20 cellular contexts compared by ENCODE assay signal in the genomic region with DNA sequence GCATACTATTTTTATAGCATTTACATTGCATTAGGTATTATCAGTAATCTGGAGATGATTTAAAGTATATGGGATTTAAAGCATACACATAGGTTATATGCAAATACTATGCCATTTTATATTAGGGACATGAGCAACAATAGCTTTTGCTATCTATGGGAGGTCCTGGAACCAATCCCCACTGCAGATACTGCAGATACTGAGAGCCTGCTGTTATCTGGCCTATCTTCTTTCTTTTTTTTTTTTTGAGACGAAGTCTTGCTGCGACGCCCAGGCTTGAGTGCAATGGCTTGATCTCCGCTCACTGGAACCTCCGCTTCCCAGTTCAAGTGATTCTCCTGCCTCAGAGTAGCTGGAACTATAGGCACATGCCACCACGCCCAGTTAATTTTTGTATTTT. TPM values are rescaled to one million over a fixed set of nuclear protein-coding genes. Genes with fewer than 3 reads are reported as not detected.
A peak's percentile ranks its signal among the peaks of the same experiment; 100 is the strongest.
DNase-seq lines count a peak whose midpoint lies in the region; ATAC-seq and TF ChIP-seq lines count a peak whose summit lies in the region.
"Had no signal": no experiment of that assay in that cellular context is flagged by ENCODE, and none has a peak within 500 bp of the region (broad histone marks: within the 10 kb centered on the region; RNA-seq: fewer than 3 reads in every experiment).

No MANE protein-coding gene starts in this region.

- no peaks in the 10 kb centered on the region for H3K27me3 ChIP-seq in MM.1S (replicated peaks; ENCODE audit: insufficient read depth, low read length)

- H3K4me1 ChIP-seq in MM.1S (ENCODE audit: low read length): peaks cover 28% of the 10 kb centered on the region

- DNase-seq in activated naive CD8-positive, alpha-beta T cell treated with anti-CD3 and anti-CD28 coated beads for 36 hours: no peak
- no peak for DNase-seq in activated naive CD8-positive, alpha-beta T cell treated with anti-CD3 and anti-CD28 coated beads, Interleukin-2, amount 50 U/mL, for 24 hours
- no peak for DNase-seq in MM.1S
- no peak for DNase-seq in immature natural killer cell
- DNase-seq in NCI-H1048 (lab: John Stamatoyannopoulos, UW): no peak
- no peak for DNase-seq in NCI-H748 treated with DMSO at 0.1 percent for 48 hours (lab: John Stamatoyannopoulos, UW)
- DNase-seq: DMS79, GM23248, H9, HFFc6, Kasumi-1, NCI-H1436, NCI-H187 treated with DMSO at 0.1 percent for 48 hours, NCI-H510A, SIG-M5, SK-N-SH had no signal

- no peaks in the 10 kb centered on the region for H3K9me3 ChIP-seq in MM.1S (replicated peaks; ENCODE audit: insufficient read depth, low read length)
- H3K9me3 ChIP-seq: SK-N-SH had no signal

- H3K9me3 Mint-ChIP-seq in activated naive CD8-positive, alpha-beta T cell treated with anti-CD3 and anti-CD28 coated beads for 36 hours: no peaks in the 10 kb centered on the region
- no peaks in the 10 kb centered on the region for H3K9me3 Mint-ChIP-seq in activated naive CD8-positive, alpha-beta T cell treated with anti-CD3 and anti-CD28 coated beads, Interleukin-2, amount 50 U/mL, for 24 hours
- H3K9me3 Mint-ChIP-seq in immature natural killer cell: no peaks in the 10 kb centered on the region
- H3K9me3 Mint-ChIP-seq: H9, HFFc6 had no signal

- no peak overlapping the region for H3K4me3 Mint-ChIP-seq in activated naive CD8-positive, alpha-beta T cell treated with anti-CD3 and anti-CD28 coated beads for 36 hours
- no peak overlapping the region for H3K4me3 Mint-ChIP-seq in activated naive CD8-positive, alpha-beta T cell treated with anti-CD3 and anti-CD28 coated beads, Interleukin-2, amount 50 U/mL, for 24 hours
- no peak overlapping the region for H3K4me3 Mint-ChIP-seq in immature natural killer cell
- H3K4me3 Mint-ChIP-seq: H9, HFFc6 had no signal

- H3K4me3 ChIP-seq in MM.1S (ENCODE audit: low read length): no peak overlapping the region
- H3K4me3 ChIP-seq: GM23248 had no signal

- peaks cover 15% of the 10 kb centered on the region for H3F3A ChIP-seq in MM.1S (ENCODE audit: insufficient read depth, low read length)

- H4K20me1 ChIP-seq in MM.1S (ENCODE audit: insufficient read depth, low read length): peaks cover 4% of the 10 kb centered on the region; the same call in 1 of the 2 replicates

- no peak for ATAC-seq in activated naive CD8-positive, alpha-beta T cell treated with anti-CD3 and anti-CD28 coated beads, Interleukin-2, amount 50 U/mL, for 24 hours
- no peak for ATAC-seq in GM19324 (IDR thresholded peaks at IDR 0.05; ENCODE audit: low FRiP score, unreplicated experiment)
- ATAC-seq: Panc1 had no signal

- TF ChIP-seq CTCF in MM.1S (IDR thresholded peaks at IDR 0.05; ENCODE audit: low read length): no peak

- H3K79me2 ChIP-seq in MM.1S (ENCODE audit: low read length): no peaks in the 10 kb centered on the region

- no peak overlapping the region for H2AFZ ChIP-seq in MM.1S (ENCODE audit: low read length)
- H2AFZ ChIP-seq: GM23248 had no signal

- no peak overlapping the region for H3K9ac ChIP-seq in MM.1S (ENCODE audit: low read length)
- H3K9ac ChIP-seq: GM23248, SK-N-SH had no signal

- H3K27ac Mint-ChIP-seq in activated naive CD8-positive, alpha-beta T cell treated with anti-CD3 and anti-CD28 coated beads for 36 hours: peak overlapping the region; percentile 15
- no peak overlapping the region for H3K27ac Mint-ChIP-seq in activated naive CD8-positive, alpha-beta T cell treated with anti-CD3 and anti-CD28 coated beads, Interleukin-2, amount 50 U/mL, for 24 hours
- H3K27ac Mint-ChIP-seq in immature natural killer cell: peak overlapping the region in 4 of 6 donors; percentile 63 to 82 (median 72)
- H3K27ac Mint-ChIP-seq: H9, HFFc6 had no signal

- peak overlapping the region; percentile 33; the same call in 1 of the 2 replicates for H3K4me2 ChIP-seq in MM.1S (ENCODE audit: low read depth, low read length)
- H3K4me2 ChIP-seq: SK-N-SH had no signal

- peaks cover 18% of the 10 kb centered on the region for H3K4me1 Mint-ChIP-seq in activated naive CD8-positive, alpha-beta T cell treated with anti-CD3 and anti-CD28 coated beads for 36 hours
- peaks cover 21% of the 10 kb centered on the region for H3K4me1 Mint-ChIP-seq in activated naive CD8-positive, alpha-beta T cell treated with anti-CD3 and anti-CD28 coated beads, Interleukin-2, amount 50 U/mL, for 24 hours
- H3K4me1 Mint-ChIP-seq in immature natural killer cell: peaks cover 10 to 18% of the 10 kb centered on the region in 2 donors
- H3K4me1 Mint-ChIP-seq: H9 had no signal

- H3K9me2 ChIP-seq in MM.1S (replicated peaks; ENCODE audit: insufficient read depth, low read length): no peaks in the 10 kb centered on the region
- H3K9me2 ChIP-seq: SK-N-SH had no signal

- H3K36me3 Mint-ChIP-seq in activated naive CD8-positive, alpha-beta T cell treated with anti-CD3 and anti-CD28 coated beads for 36 hours: peaks cover 34% of the 10 kb centered on the region
- peaks cover 63% of the 10 kb centered on the region for H3K36me3 Mint-ChIP-seq in activated naive CD8-positive, alpha-beta T cell treated with anti-CD3 and anti-CD28 coated beads, Interleukin-2, amount 50 U/mL, for 24 hours (ENCODE audit: low read depth)
- H3K36me3 Mint-ChIP-seq in immature natural killer cell: peaks cover 29 to 55% (median 36%) of the 10 kb centered on the region in 3 donors

- no peaks in the 10 kb centered on the region for H3K27me3 Mint-ChIP-seq in activated naive CD8-positive, alpha-beta T cell treated with anti-CD3 and anti-CD28 coated beads for 36 hours
- no peaks in the 10 kb centered on the region for H3K27me3 Mint-ChIP-seq in activated naive CD8-positive, alpha-beta T cell treated with anti-CD3 and anti-CD28 coated beads, Interleukin-2, amount 50 U/mL, for 24 hours
- H3K27me3 Mint-ChIP-seq in immature natural killer cell (ENCODE audit: low read depth in 3 of 3): peaks cover 2 to 24% (median 4%) of the 10 kb centered on the region in 3 donors

- no peak overlapping the region for H3K27ac ChIP-seq in MM.1S (ENCODE audit: low read length)
- H3K27ac ChIP-seq: C4-2B, GM23248 had no signal

- 0 out of 2 replicates have a peak, but pooled peaks cover 8% of the 10 kb centered on the region for H3K36me3 ChIP-seq in MM.1S (replicated peaks; ENCODE audit: insufficient read depth, low read length)

RNA-seq across cellular contexts. Expression of a gene that starts 37.4 kb away (rescaled TPM):
- not detected for total RNA-seq in activated naive CD8-positive, alpha-beta T cell treated with anti-CD3 and anti-CD28 coated beads for 36 hours
- polyA plus RNA-seq in immature natural killer cell: not detected
- total RNA-seq: GM23248, H9, HFFc6, MCF 10A had no signal
- polyA plus RNA-seq: GM23248, SK-N-SH had no signal
